19 cellular contexts compared by ENCODE assay signal in genomic region chr11:69657911-69658605, GRCh38. TPM values are rescaled to one million over a fixed set of nuclear protein-coding genes. Genes with fewer than 3 reads are reported as not detected.
A peak's percentile ranks its signal among the peaks of the same experiment; 100 is the strongest.
DNase-seq lines count a peak whose midpoint lies in the region; ATAC-seq and TF ChIP-seq lines count a peak whose summit lies in the region.
"Had no signal": no experiment of that assay in that cellular context is flagged by ENCODE, and none has a peak within 500 bp of the region (broad histone marks: within the 10 kb centered on the region; RNA-seq: fewer than 3 reads in every experiment).

No MANE protein-coding gene starts in this region.

- H3K79me1 ChIP-seq in mesendoderm (ENCODE audit: low read length), result no peaks in the 10 kb centered on the region

- H3K4me2 ChIP-seq in mesendoderm (ENCODE audit: low read length), result no peak overlapping the region
- H3K4me2 ChIP-seq: BLaER1 treated with 17β-estradiol and CSF1 and Interleukin-3, amounts not matched to agents 10 nM and 100 nM had no signal

- H2BK120ac ChIP-seq in mesendoderm (ENCODE audit: low read depth, low read length), result no peak overlapping the region

- WGBS in mesendoderm (ENCODE audit: extremely low coverage, insufficient coverage, low lambda C conversion rate), result no CpG with 5 or more reads among the region's 26 CpGs

- H4K5ac ChIP-seq in mesendoderm (ENCODE audit: low read length), result no peak overlapping the region

- H3K27me3 ChIP-seq in HUES48 (ENCODE audit: control insufficient read depth, insufficient read depth, low read length) (no peaks in the 10 kb centered on the region), mesendoderm (ENCODE audit: insufficient read depth, low read length, poor library complexity) (no peaks in the 10 kb centered on the region)
- H3K27me3 ChIP-seq: ascending aorta; BLaER1 treated with 17β-estradiol and CSF1 and Interleukin-3, amounts not matched to agents 10 nM and 100 nM had no signal

- ATAC-seq in GM18861 (IDR thresholded peaks at IDR 0.05; ENCODE audit: unreplicated experiment) (no peak), HG03342 (IDR thresholded peaks at IDR 0.05; ENCODE audit: unreplicated experiment) (no peak), GM21515 (IDR thresholded peaks at IDR 0.05; ENCODE audit: unreplicated experiment) (no peak), HG03196 (IDR thresholded peaks at IDR 0.05; ENCODE audit: unreplicated experiment) (no peak)
- ATAC-seq: HCT116 had no signal

- no peak overlapping the region for H4K8ac ChIP-seq in mesendoderm (ENCODE audit: low read depth, low read length)

- H2AK5ac ChIP-seq in mesendoderm (ENCODE audit: low read length), result no peak overlapping the region

- H3K4me1 ChIP-seq in HUES48 (ENCODE audit: control insufficient read depth, insufficient read depth, low read length) (peaks cover 15% of the 10 kb centered on the region), mesendoderm (ENCODE audit: control insufficient read depth, low read depth, low read length) (peaks cover 3% of the 10 kb centered on the region)
- H3K4me1 ChIP-seq: ascending aorta had no signal

- H3K4ac ChIP-seq in mesendoderm (ENCODE audit: low read depth, low read length), result no peak overlapping the region

- H3K79me2 ChIP-seq in mesendoderm (ENCODE audit: control insufficient read depth, insufficient read depth, low read length), result no peaks in the 10 kb centered on the region

- peak overlapping the region; percentile 71 for H3K56ac ChIP-seq in mesendoderm (ENCODE audit: low read length)

- H2BK15ac ChIP-seq in mesendoderm (replicated peaks; ENCODE audit: low read depth), result no peak overlapping the region

- DNase-seq in dermis blood vessel endothelial cell (peak; percentile 46), mesendoderm (peak; percentile 95)
- DNase-seq: activated B cell treated with CpG ODN at 0.5 μM for 24 hours; activated T-cell treated with anti-CD3 and anti-CD28 coated beads, Interleukin-2, amount 50 U/mL, for 24 hours; effector memory CD4-positive, alpha-beta T cell; SIG-M5; stimulated activated CD4-positive, alpha-beta T cell treated with anti-CD3 and anti-CD28 coated beads, Interleukin-1b, Interleukin-23, amount 100 ng/mL, for 48 hours had no signal

- H2BK5ac ChIP-seq in mesendoderm (ENCODE audit: low read length), result peak overlapping the region; percentile 73

- peak overlapping the region; percentile 94 for H3K23ac ChIP-seq in mesendoderm (ENCODE audit: low read length)

- H3K36me3 ChIP-seq in HUES48 (ENCODE audit: control insufficient read depth, insufficient read depth, low read length) (peaks cover 15% of the 10 kb centered on the region), mesendoderm (ENCODE audit: control insufficient read depth, insufficient read depth, low read length) (peaks cover 2% of the 10 kb centered on the region)

- H3K9me3 ChIP-seq in HUES48 (ENCODE audit: control insufficient read depth, insufficient read depth, low read length), result no peaks in the 10 kb centered on the region
- H3K9me3 ChIP-seq: ascending aorta; BLaER1 treated with 17β-estradiol and CSF1 and Interleukin-3, amounts not matched to agents 10 nM and 100 nM had no signal

- H3K4me3 ChIP-seq in HUES48 (ENCODE audit: low read depth, low read length) (no peak overlapping the region), mesendoderm (ENCODE audit: low read length) (no peak overlapping the region)
- H3K4me3 ChIP-seq: ascending aorta; BLaER1 treated with 17β-estradiol and CSF1 and Interleukin-3, amounts not matched to agents 10 nM and 100 nM had no signal

- peak overlapping the region; percentile 69 for H3K18ac ChIP-seq in mesendoderm (ENCODE audit: low read length)

- no peak for TF ChIP-seq CTCF in 22Rv1 (IDR thresholded peaks at IDR 0.05)

- H3K9ac ChIP-seq in HUES48 (ENCODE audit: low read depth, low read length) (no peak overlapping the region), mesendoderm (ENCODE audit: low read length) (peak overlapping the region; percentile 38)
- H3K9ac ChIP-seq: BLaER1 treated with 17β-estradiol and CSF1 and Interleukin-3, amounts not matched to agents 10 nM and 100 nM had no signal

- H3K27ac ChIP-seq in 22Rv1, result peak overlapping the region; percentile 100; the same call in 1 of the 2 replicates
- H3K27ac ChIP-seq in HUES48 (ENCODE audit: low read depth, low read length), result peak overlapping the region; percentile 83
- peak overlapping the region; percentile 26 for H3K27ac ChIP-seq in mesendoderm (ENCODE audit: low read depth, low read length)
- H3K27ac ChIP-seq: ascending aorta; BLaER1 treated with 17β-estradiol and CSF1 and Interleukin-3, amounts not matched to agents 10 nM and 100 nM had no signal

RNA-seq across cellular contexts. Expression of gene LTO1, which starts 17.1 kb away (rescaled TPM):
- 11.9 and 16.0 TPM in 2 replicates for total RNA-seq in dermis blood vessel endothelial cell
- 9.5 TPM for polyA plus RNA-seq in mesendoderm (2013, experiment 1 of 2)
- polyA plus RNA-seq in mesendoderm (2013, experiment 2 of 2), result 9.3 TPM

RNA-seq across cellular contexts. Expression of gene CCND1, which starts 17.1 kb away (rescaled TPM):
- 445 and 452 TPM in 2 replicates for total RNA-seq in dermis blood vessel endothelial cell
- 110 TPM for polyA plus RNA-seq in mesendoderm (2013, experiment 1 of 2)
- 112 TPM for polyA plus RNA-seq in mesendoderm (2013, experiment 2 of 2)

RNA-seq across cellular contexts. Expression of gene FGF19, which starts 45.8 kb away (rescaled TPM):
- not detected in 2 replicates for total RNA-seq in dermis blood vessel endothelial cell
- polyA plus RNA-seq in mesendoderm (2013, experiment 1 of 2), result 17.5 TPM
- polyA plus RNA-seq in mesendoderm (2013, experiment 2 of 2), result 17.8 TPM
- total RNA-seq: activated B cell treated with CpG ODN at 0.5 μM for 24 hours, ascending aorta, liver, osteocyte had no signal
- polyA plus RNA-seq: IgD-negative memory B cell had no signal

Comparison
In these comparisons a context has a peak if more than half of its experiments do, and no peak if none do; other contexts are left out.
1. H3K27ac ChIP-seq: peak in every context shown above with its lines; median percentile 100 in 22Rv1; 83 in HUES48; 26 in mesendoderm.